Comparison of ENCODE assay signal across 10 cellular contexts in the genomic region with DNA sequence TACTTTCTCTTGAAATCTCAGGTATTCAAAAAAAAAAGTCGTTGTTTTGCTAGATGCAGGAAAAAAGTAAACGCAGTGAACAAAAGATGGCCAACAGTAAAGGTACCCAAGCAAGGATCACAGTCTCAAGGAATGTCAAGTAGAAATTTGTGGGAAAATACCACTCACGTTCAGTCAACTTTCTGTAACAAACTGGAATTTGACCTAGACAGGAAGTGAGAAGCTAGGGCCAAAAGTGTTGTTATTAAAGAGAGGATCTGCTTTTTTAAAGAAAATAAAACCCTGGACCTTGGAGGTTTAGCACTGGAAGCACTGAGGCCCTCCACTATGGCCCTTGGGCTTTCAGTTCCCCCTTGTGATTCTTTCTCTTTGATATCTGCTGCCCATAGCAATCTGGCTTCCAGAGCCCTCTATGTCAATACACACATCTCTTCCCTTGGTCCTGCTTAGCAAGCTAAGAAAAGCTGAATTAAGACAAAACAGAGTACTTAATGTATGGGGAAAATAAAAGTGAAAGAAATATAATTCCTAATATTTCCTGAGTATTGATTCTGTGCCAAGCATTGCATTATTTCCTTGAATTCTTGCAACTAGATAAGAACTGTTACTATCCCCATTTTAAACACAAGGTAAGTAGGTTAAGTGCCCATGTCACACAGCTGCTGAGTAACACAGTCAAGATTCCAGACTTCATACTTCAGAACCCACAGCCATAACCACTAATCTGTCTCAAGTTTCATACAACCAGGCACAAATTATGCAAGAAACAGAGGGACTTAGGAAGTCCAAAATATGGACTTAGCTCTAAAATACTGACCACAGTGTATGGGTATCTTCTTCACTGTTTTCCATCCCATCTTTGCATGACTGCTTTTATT. TPM values are rescaled to one million over a fixed set of nuclear protein-coding genes. Genes with fewer than 3 reads are reported as not detected.
A peak's percentile ranks its signal among the peaks of the same experiment; 100 is the strongest.
DNase-seq lines count a peak whose midpoint lies in the region; ATAC-seq and TF ChIP-seq lines count a peak whose summit lies in the region.
"Had no signal": no experiment of that assay in that cellular context is flagged by ENCODE, and none has a peak within 500 bp of the region (broad histone marks: within the 10 kb centered on the region; RNA-seq: fewer than 3 reads in every experiment).

No MANE protein-coding gene starts in this region.

- H3K4me3 Mint-ChIP-seq in HFFc6 = peak overlapping the region; percentile 36

- H3K23ac ChIP-seq in mesenchymal stem cell (ENCODE audit: low read length in 2 of 2) = no peak overlapping the region

- H2AFZ ChIP-seq in mesenchymal stem cell (ENCODE audit: low read depth, low read length) = no peak overlapping the region

- peak overlapping the region in 1 of 2 experiments; percentile 56 for H3K4ac ChIP-seq in mesenchymal stem cell (ENCODE audit: low read depth in 1 of 2, low read length in 2 of 2)

- peaks cover 3% of the 10 kb centered on the region; the same call in 1 of the 2 replicates for H3K9me3 ChIP-seq in AG04450 (ENCODE audit: control insufficient read depth, insufficient read depth, low read length)
- H3K9me3 ChIP-seq in mesenchymal stem cell (ENCODE audit: control insufficient read depth, low read length) = no peaks in the 10 kb centered on the region
- H3K9me3 ChIP-seq: testis had no signal

- 0 out of 2 replicates have a peak, but pooled peaks have one; percentile 3 for TF ChIP-seq CTCF in AG04450 (IDR thresholded peaks at IDR 0.05; ENCODE audit: low read depth, low read length)
- no peak for TF ChIP-seq CTCF in HFFc6 (IDR thresholded peaks at IDR 0.05)
- no peak for TF ChIP-seq CTCF in GM10266 (IDR thresholded peaks at IDR 0.05; ENCODE audit: control insufficient read depth, insufficient read depth, low read depth, missing control alignments)

- no peak overlapping the region for H4K91ac ChIP-seq in mesenchymal stem cell (ENCODE audit: low read length)

- no peak overlapping the region for H2BK120ac ChIP-seq in mesenchymal stem cell (ENCODE audit: low read depth, low read length)

- H2AK5ac ChIP-seq in mesenchymal stem cell (ENCODE audit: low read length, severe bottlenecking) = peak overlapping the region; percentile 76

- no peaks in the 10 kb centered on the region; the same call in 1 of the 2 replicates for H3K27me3 Mint-ChIP-seq in HFFc6 (ENCODE audit: insufficient read depth)

- H3K4me3 ChIP-seq in AG04450 (ENCODE audit: low read depth, low read length) (no peak overlapping the region), mesenchymal stem cell (ENCODE audit: insufficient read depth in 1 of 2, low read depth in 1 of 2, low read length in 2 of 2) (peak overlapping the region in 1 of 2 experiments; percentile 3)

- H3K36me3 Mint-ChIP-seq in HFFc6 (ENCODE audit: low read depth) = peaks cover 9% of the 10 kb centered on the region; the same call in 1 of the 2 replicates

- H3K4me1 Mint-ChIP-seq in HFFc6 (ENCODE audit: low read depth) = peaks cover 57% of the 10 kb centered on the region

- no peak overlapping the region for H2BK5ac ChIP-seq in mesenchymal stem cell (ENCODE audit: low read depth, low read length, poor library complexity, severe bottlenecking)

- POLR2A ChIA-PET in AG04450 (lab: Yijun Ruan, JAX) = interaction anchor here (0.8 to 2.2 kb wide), 7 partner anchors 24 to 426 kb away, joined by 3 to 8 read pairs (median 5); no protein-coding TSS in a partner anchor

- CTCF ChIA-PET in AG04450 (lab: Charles Lee) = interaction anchor here (1.2 kb wide), 1 partner anchor 179 kb away, joined by 3 read pairs; no protein-coding TSS in a partner anchor

- no peak overlapping the region for H3K14ac ChIP-seq in mesenchymal stem cell (ENCODE audit: low read length in 2 of 2)

- H3K9ac ChIP-seq in mesenchymal stem cell (ENCODE audit: low read length) = peak overlapping the region; percentile 51

- H3K4me1 ChIP-seq in mesenchymal stem cell (ENCODE audit: control insufficient read depth, insufficient read depth, low read depth, low read length) = no peaks in the 10 kb centered on the region

- DNase-seq in AG04450 (ENCODE audit: low read depth, low spot score) (peak; percentile 92), HFFc6 (peak; percentile 89), amniotic stem cell (lab: John Stamatoyannopoulos, UW) (peak; percentile 45), mesenchymal stem cell (peak; percentile 94), SK-N-DZ (ENCODE audit: low spot score) (no peak), GM10266 (ENCODE audit: extremely low spot score) (no peak)
- DNase-seq: NCI-H2171, testis had no signal

- H2BK12ac ChIP-seq in mesenchymal stem cell (ENCODE audit: low read length in 2 of 2) = peak overlapping the region in 1 of 2 experiments; percentile 28

- H2BK15ac ChIP-seq in mesenchymal stem cell (ENCODE audit: low read depth, poor library complexity, severe bottlenecking) = no peak overlapping the region

- ATAC-seq in HG03442 (IDR thresholded peaks at IDR 0.05; ENCODE audit: unreplicated experiment) = no peak
- no peak for ATAC-seq in HG03108 (IDR thresholded peaks at IDR 0.05; ENCODE audit: unreplicated experiment)

- no peak overlapping the region for H3K4me2 ChIP-seq in mesenchymal stem cell (ENCODE audit: low read length, poor library complexity, severe bottlenecking)

- H3K27ac ChIP-seq in AG04450 (ENCODE audit: low read depth, low read length) (peak overlapping the region; percentile 76), mesenchymal stem cell (ENCODE audit: low read length, poor library complexity, severe bottlenecking) (peak overlapping the region; percentile 91)

- peaks cover 8% of the 10 kb centered on the region for H3K79me1 ChIP-seq in mesenchymal stem cell (replicated peaks; ENCODE audit: low read length, poor library complexity, severe bottlenecking)

- H3K9me3 Mint-ChIP-seq in HFFc6 = no peaks in the 10 kb centered on the region

- H3K36me3 ChIP-seq in mesenchymal stem cell (ENCODE audit: control insufficient read depth in 1 of 2, insufficient read depth in 2 of 2, low read depth in 1 of 2, low read length in 2 of 2) = no peaks in the 10 kb centered on the region

- H3K18ac ChIP-seq in mesenchymal stem cell (ENCODE audit: low read depth in 1 of 2, low read length in 2 of 2) = peak overlapping the region in 1 of 2 experiments; percentile 45

- peak overlapping the region; percentile 59 for H3K27ac Mint-ChIP-seq in HFFc6

- 55% methylated on average over 3 of the region's 3 CpGs for WGBS in mesenchymal stem cell

- H4K8ac ChIP-seq in mesenchymal stem cell (ENCODE audit: low read length) = no peak overlapping the region

- H3K27me3 ChIP-seq in AG04450 (ENCODE audit: control insufficient read depth, insufficient read depth, low read length) (no peaks in the 10 kb centered on the region), mesenchymal stem cell (ENCODE audit: control insufficient read depth in 1 of 2, insufficient read depth in 1 of 2, low read length in 2 of 2) (no peaks in the 10 kb centered on the region)
- H3K27me3 ChIP-seq: testis had no signal

RNA-seq across cellular contexts. Expression of a gene that starts 2.6 kb away (rescaled TPM):
- polyA plus RNA-seq in AG04450 (2011; rRNA removed) = 4.4 and 5.0 TPM in 2 replicates
- polyA minus RNA-seq in AG04450 (2011; rRNA and poly(A)+ RNA removed) = 5.2 and 7.6 TPM in 2 replicates
- 1 to 10 TPM; 3.0 to 4.6 (median 3.9) TPM for total RNA-seq in HFFc6 (2021; fragmentation: NEBNext Ultra II Directional; extraction: Animal tissue kit (Norgen Biotek cat#: 25700))
- 3.4 TPM for polyA plus RNA-seq in mesenchymal stem cell (2013, experiment 1 of 2)
- 3.5 TPM for polyA plus RNA-seq in mesenchymal stem cell (2013, experiment 2 of 2)
- 1.9 and 2.8 TPM in 2 replicates for polyA plus RNA-seq in SK-N-DZ (2014; cell fraction: cytosol; rRNA removed)
- 1.5 and 2.9 TPM in 2 replicates for polyA plus RNA-seq in SK-N-DZ (2014; cell fraction: nucleus; rRNA removed)

Comparison
In these comparisons a context has a peak if more than half of its experiments do, and no peak if none do; other contexts are left out.
1. DNase-seq: peak in AG04450 (single experiment), HFFc6 (single experiment), amniotic stem cell (single experiment) and mesenchymal stem cell (single experiment); none in SK-N-DZ (single experiment) and GM10266 (single experiment).